ENCODE assay signal across 11 cellular contexts in the genomic region with DNA sequence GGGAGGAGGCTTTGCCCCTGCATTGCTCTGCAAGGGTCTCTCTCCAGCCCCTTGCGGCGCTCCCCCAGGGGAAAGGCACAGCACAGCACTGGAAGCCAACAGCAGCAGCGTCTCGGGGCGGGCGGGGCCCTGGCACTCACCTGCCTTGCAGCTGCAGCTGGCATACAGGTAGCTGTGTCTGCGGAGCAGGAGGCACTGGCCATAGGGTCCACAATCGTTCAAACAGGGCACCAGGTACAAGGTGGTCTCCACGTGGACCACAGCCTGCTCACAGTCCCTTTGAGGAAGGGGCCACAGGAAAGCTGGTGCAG.
"Had no signal": no experiment of that assay in that cellular context is flagged by ENCODE, and none has a peak within 500 bp of the region (broad histone marks: within the 10 kb centered on the region; RNA-seq: fewer than 3 reads in every experiment).

No MANE protein-coding gene starts in this region.

- H3K4me3 ChIP-seq: GM23248, GM23338, HAP-1 had no signal

- H3K27ac ChIP-seq: GM23248 had no signal

- DNase-seq: GM23248, GOT3, H7, H9, HCEC 1CT, HFFc6 had no signal

- FAIRE-seq: H1, H54 had no signal

- H3K9ac ChIP-seq: GM23248 had no signal

- H3K9me3 ChIP-seq: HAP-1 had no signal

- ATAC-seq: GM23338, HCT116 had no signal

- H2AFZ ChIP-seq: GM23248, GM23338 had no signal

- H3K4me2 ChIP-seq: GM23338 had no signal
